34 cellular contexts compared by ENCODE assay signal in genomic region chr1:198588845-198589244, GRCh38. TPM values are rescaled to one million over a fixed set of nuclear protein-coding genes. Genes with fewer than 3 reads are reported as not detected.
"Had no signal": no experiment of that assay in that cellular context is flagged by ENCODE, and none has a peak within 500 bp of the region (broad histone marks: within the 10 kb centered on the region; RNA-seq: fewer than 3 reads in every experiment).

No MANE protein-coding gene starts in this region.

- H3K27ac ChIP-seq: VCaP, WERI-Rb-1 had no signal

- DNase-seq: activated B cell treated with CpG ODN at 0.5 μM for 24 hours; activated CD4-positive, alpha-beta memory T cell treated with anti-CD3 and anti-CD28 coated beads for 36 hours; activated CD4-positive, alpha-beta memory T cell treated with anti-CD3 and anti-CD28 coated beads, Interleukin-2, amount 10 ng/mL, durations not matched to agents 7 days and 5 days; activated CD4-positive, alpha-beta T cell treated with anti-CD3 and anti-CD28 coated beads for 1 hour; activated CD4-positive, alpha-beta T cell treated with anti-CD3 and anti-CD28 coated beads for 36 hours; activated CD4-positive, alpha-beta T cell treated with anti-CD3 and anti-CD28 coated beads for 4 hours; activated CD4-positive, alpha-beta T cell treated with anti-CD3 and anti-CD28 coated beads for 48 hours; activated CD4-positive, alpha-beta T cell treated with anti-CD3 and anti-CD28 coated beads, Interleukin-2, amount 10 ng/mL, durations not matched to agents 24 days and 14 days; activated CD4-positive, alpha-beta T cell treated with anti-CD3 and anti-CD28 coated beads, Interleukin-2, amount 10 ng/mL, durations not matched to agents 7 days and 5 days; activated CD4-positive, alpha-beta T cell treated with anti-CD3 and anti-CD28 coated beads, Interleukin-2, amount 50 U/mL, for 1 hour; activated CD4-positive, alpha-beta T cell treated with anti-CD3 and anti-CD28 coated beads, Interleukin-2, amount 50 U/mL, for 4 hours; activated CD4-positive, alpha-beta T cell treated with anti-CD3 and anti-CD28 coated beads, Interleukin-2, amount 50 U/mL, for 48 hours; activated CD4-positive, CD25-positive, alpha-beta regulatory T cell; activated CD4-positive, CD25-positive, alpha-beta regulatory T cell treated with anti-CD3 and anti-CD28 coated beads, Interleukin-2, amount 50 U/mL, for 72 hours; activated CD8-positive, alpha-beta memory T cell treated with anti-CD3 and anti-CD28 coated beads for 24 hours; activated CD8-positive, alpha-beta memory T cell treated with anti-CD3 and anti-CD28 coated beads, Interleukin-2, amount 10 ng/mL, durations not matched to agents 7 days and 5 days; activated CD8-positive, alpha-beta memory T cell treated with anti-CD3 and anti-CD28 coated beads, Interleukin-2, amount 50 U/mL, for 4 hours; activated CD8-positive, alpha-beta memory T cell treated with anti-CD3 and anti-CD28 coated beads, Interleukin-2, amount 50 U/mL, for 48 hours; activated CD8-positive, alpha-beta T cell treated with anti-CD3 and anti-CD28 coated beads for 36 hours; activated CD8-positive, alpha-beta T cell treated with anti-CD3 and anti-CD28 coated beads, Interleukin-2, amount 10 ng/mL, durations not matched to agents 7 days and 5 days; activated T-cell treated with anti-CD3 and anti-CD28 coated beads for 4 hours; activated T-cell treated with anti-CD3 and anti-CD28 coated beads, Interleukin-2, amount 50 U/mL, for 1 hour; T-helper 1 cell; T-helper 17 cell; T-helper 2 cell; T-helper 9 cell; T1000; WERI-Rb-1 had no signal

- ATAC-seq: activated CD4-positive, alpha-beta T cell treated with anti-CD3 and anti-CD28 coated beads for 36 hours; activated CD4-positive, CD25-positive, alpha-beta regulatory T cell treated with anti-CD3 and anti-CD28 coated beads, Interleukin-2, amount 50 U/mL, for 24 hours; activated CD8-positive, alpha-beta memory T cell treated with anti-CD3 and anti-CD28 coated beads, Interleukin-2, amount 10 ng/mL, durations not matched to agents 7 days and 5 days; activated CD8-positive, alpha-beta T cell treated with anti-CD3 and anti-CD28 coated beads for 36 hours; activated CD8-positive, alpha-beta T cell treated with anti-CD3 and anti-CD28 coated beads, Interleukin-2, amount 10 ng/mL, durations not matched to agents 7 days and 5 days; T-helper 17 cell; WTC11 had no signal

- H3K36me3 ChIP-seq: WERI-Rb-1 had no signal

RNA-seq across cellular contexts. Expression of gene ATP6V1G3, which starts 48.4 kb away (rescaled TPM):
- total RNA-seq: activated B cell treated with CpG ODN at 0.5 μM for 24 hours; activated CD4-positive, alpha-beta memory T cell treated with anti-CD3 and anti-CD28 coated beads for 36 hours; activated CD4-positive, alpha-beta memory T cell treated with anti-CD3 and anti-CD28 coated beads, Interleukin-2, amount 10 ng/mL, durations not matched to agents 7 days and 5 days; activated CD4-positive, alpha-beta T cell treated with anti-CD3 and anti-CD28 coated beads for 36 hours; activated CD4-positive, alpha-beta T cell treated with anti-CD3 and anti-CD28 coated beads, Interleukin-2, amount 10 ng/mL, durations not matched to agents 24 days and 14 days; activated CD4-positive, alpha-beta T cell treated with anti-CD3 and anti-CD28 coated beads, Interleukin-2, amount 10 ng/mL, durations not matched to agents 7 days and 5 days; activated CD8-positive, alpha-beta memory T cell treated with anti-CD3 and anti-CD28 coated beads for 36 hours; activated CD8-positive, alpha-beta memory T cell treated with anti-CD3 and anti-CD28 coated beads, Interleukin-2, amount 10 ng/mL, durations not matched to agents 7 days and 5 days; activated CD8-positive, alpha-beta T cell treated with anti-CD3 and anti-CD28 coated beads for 36 hours; activated CD8-positive, alpha-beta T cell treated with anti-CD3 and anti-CD28 coated beads, Interleukin-2, amount 10 ng/mL, durations not matched to agents 7 days and 5 days; T-helper 1 cell treated with Interleukin-12 subunit alpha and Interleukin-12 subunit beta and Interleukin-4 antibody, amounts not matched to agents 30 ng/mL and 1 ng/mL, for 36 hours; T-helper 17 cell; T-helper 2 cell treated with Interferon-gamma antibody and Interleukin-4, amounts not matched to agents 100 ng/mL and 5 ng/mL, for 36 hours; WTC11 had no signal
